ENCODE assay signal across 7 cellular contexts in the genomic region with DNA sequence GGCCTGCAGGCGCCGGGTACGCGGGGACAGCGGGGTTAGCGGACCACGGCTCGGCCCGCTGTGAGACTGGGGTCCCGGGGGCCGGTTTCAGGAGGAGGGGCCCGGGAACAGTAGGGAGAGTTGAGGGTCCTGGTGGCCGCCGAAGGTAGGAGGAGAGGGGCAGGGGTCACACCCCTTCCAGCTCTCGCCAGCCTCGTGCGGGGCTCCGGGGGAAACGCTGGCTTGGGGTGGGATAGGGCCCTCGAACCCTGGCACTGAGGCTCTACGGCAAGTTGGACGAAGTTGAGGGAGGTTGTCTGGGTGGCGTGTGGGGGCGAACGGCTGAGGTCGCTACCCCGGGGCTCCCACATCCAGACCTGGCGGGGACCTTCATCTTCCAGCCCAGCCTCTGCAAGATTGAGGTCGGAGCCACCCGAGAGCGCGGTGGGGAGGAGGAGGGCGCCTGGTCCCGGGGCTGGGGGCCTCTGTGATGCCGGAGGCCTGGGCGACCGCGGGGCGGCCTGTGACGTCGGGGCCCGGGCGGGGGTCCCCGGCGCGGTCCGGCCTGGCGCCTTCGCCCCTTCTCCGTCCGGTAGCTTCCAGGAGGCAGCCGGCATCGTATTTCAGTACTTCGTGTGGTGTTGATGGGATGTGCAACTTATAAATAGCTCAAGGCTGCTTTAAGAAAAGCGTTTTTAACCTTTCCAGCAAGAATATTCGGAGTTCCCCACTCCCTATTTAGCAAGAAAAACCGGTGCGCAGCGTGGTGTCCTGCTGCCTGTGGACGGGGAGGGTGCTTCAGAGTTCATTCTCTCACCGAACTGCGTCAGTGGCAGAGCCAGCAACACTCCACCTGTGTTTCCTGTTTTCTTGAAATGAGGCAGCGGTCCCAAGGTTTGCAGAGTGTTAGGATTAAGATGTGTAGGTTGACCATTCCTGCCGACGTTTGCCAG. TPM values are rescaled to one million over a fixed set of nuclear protein-coding genes. Genes with fewer than 3 reads are reported as not detected.
A peak's percentile ranks its signal among the peaks of the same experiment; 100 is the strongest.
DNase-seq lines count a peak whose midpoint lies in the region; ATAC-seq, FAIRE-seq and TF ChIP-seq lines count a peak whose summit lies in the region.

No MANE protein-coding gene starts in this region.

- DNase-seq in GM12891 (ENCODE audit: insufficient read length, low spot score): peak; percentile 14
- peak; percentile 10 for DNase-seq in activated CD4-positive, alpha-beta T cell treated with anti-CD3 and anti-CD28 coated beads for 1 hour
- peak; percentile 80 for DNase-seq in coronary artery (ENCODE audit: low spot score)
- DNase-seq in medulla oblongata (ENCODE audit: extremely low spot score): peak; percentile 48
- DNase-seq in stimulated activated naive CD4-positive, alpha-beta T cell (lab: John Stamatoyannopoulos, UW): peak; percentile 25 to 71 (median 50)

- peak overlapping the region; percentile 92 to 94 for H3K27ac ChIP-seq in coronary artery

- FAIRE-seq in GM12891 (lab: Jason Lieb, UNC): no peak

- ATAC-seq in HG03460 (IDR thresholded peaks at IDR 0.05; ENCODE audit: unreplicated experiment) (peak; percentile 18), HG03378 (IDR thresholded peaks at IDR 0.05; ENCODE audit: unreplicated experiment) (no peak)

- no peak for TF ChIP-seq POLR2A in GM12891 (IDR thresholded peaks at IDR 0.05; ENCODE audit: low read depth, low read length)

- peak overlapping the region; percentile 88 for H3K4me3 ChIP-seq in coronary artery

- TF ChIP-seq CTCF in coronary artery (IDR thresholded peaks at IDR 0.05): no peak

TF ChIP-seq in GM12891, 5 proteins besides CTCF, POLR2A, EP300 and RAD21:
- no peak for TF ChIP-seq POU2F2 (IDR thresholded peaks at IDR 0.05; ENCODE audit: low read depth, low read length)
- no peak for TF ChIP-seq SPI1 (IDR thresholded peaks at IDR 0.05; ENCODE audit: low read depth, low read length)
- TF ChIP-seq POLR2AphosphoS5 (IDR thresholded peaks at IDR 0.05; ENCODE audit: low read depth, low read length): no peak
- no peak for TF ChIP-seq TAF1 (IDR thresholded peaks at IDR 0.05; ENCODE audit: low read depth, low read length)
- no peak for TF ChIP-seq PAX5 (IDR thresholded peaks at IDR 0.05; ENCODE audit: insufficient read depth, low read length, severe bottlenecking)
TF ChIP-seq in GM12891: peak in this region for 0.

RNA-seq across cellular contexts. Expression of a gene that starts 0.9 kb away (rescaled TPM):
- 2.3 TPM for polyA plus RNA-seq in GM12891 (2012; ENCODE audit: low read depth, missing spikeins)

RNA-seq across cellular contexts. Expression of a gene that starts 32.7 kb away (rescaled TPM):
- 4.2 TPM for polyA plus RNA-seq in GM12891 (2012; ENCODE audit: low read depth, missing spikeins)

Comparison
In these comparisons a context has a peak if more than half of its experiments do, and no peak if none do; other contexts are left out.
1. DNase-seq: peak in every context shown above with its lines; median percentile 80 in coronary artery; 50 in stimulated activated naive CD4-positive, alpha-beta T cell; 48 in medulla oblongata; 14 in GM12891; 10 in activated CD4-positive, alpha-beta T cell treated with anti-CD3 and anti-CD28 coated beads for 1 hour.